ENCODE assay signal across 9 cellular contexts in the genomic region with DNA sequence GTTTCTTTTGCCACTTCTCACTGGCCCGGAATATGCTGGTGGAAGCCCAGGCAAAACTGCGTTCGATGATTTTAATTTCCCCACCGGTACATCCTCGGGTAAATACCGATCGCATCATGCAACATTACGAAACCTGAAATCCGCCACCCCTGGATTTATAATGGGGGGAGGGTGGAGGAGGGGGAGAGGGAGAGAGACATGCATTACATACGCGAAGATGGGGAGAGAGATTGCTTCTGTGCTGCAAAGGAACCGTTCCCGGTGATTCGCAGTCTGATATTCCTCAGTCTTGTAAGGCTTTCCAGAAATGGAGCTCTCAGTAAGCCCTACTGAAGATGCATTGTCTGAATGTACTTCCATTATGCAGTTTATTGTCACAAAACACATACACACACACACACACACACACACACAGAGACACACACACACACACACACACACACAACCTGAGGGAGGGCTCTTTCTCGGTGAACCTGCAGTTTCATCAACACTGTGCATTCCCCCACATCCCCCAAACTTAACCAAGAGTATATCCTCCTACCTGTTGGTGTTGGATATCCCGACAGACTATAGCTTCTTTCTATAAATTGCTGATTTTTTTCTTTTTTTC. TPM values are rescaled to one million over a fixed set of nuclear protein-coding genes. Genes with fewer than 3 reads are reported as not detected.
DNase-seq lines count a peak whose midpoint lies in the region; ATAC-seq and TF ChIP-seq lines count a peak whose summit lies in the region.
"Had no signal": no experiment of that assay in that cellular context is flagged by ENCODE, and none has a peak within 500 bp of the region (broad histone marks: within the 10 kb centered on the region; RNA-seq: fewer than 3 reads in every experiment).

No MANE protein-coding gene starts in this region.

- DNase-seq in stimulated activated naive CD8-positive, alpha-beta T cell treated with anti-CD3 and anti-CD28 coated beads, Interleukin-15, Interleukin-2, amounts not matched to agents 100 U/mL and 50 U/mL, for 24 hours, result no peak
- peak; percentile 27 for DNase-seq in NCI-H345 (lab: John Stamatoyannopoulos, UW)
- DNase-seq in coronary artery (ENCODE audit: low spot score), result no peak
- peak; percentile 5 for DNase-seq in neural crest cell (ENCODE audit: low read depth, low spot score)
- no peak for DNase-seq in NAMALWA (ENCODE audit: low spot score)

- TF ChIP-seq CTCF in coronary artery (IDR thresholded peaks at IDR 0.05) (no peak), neural crest cell (conservative IDR thresholded peaks at IDR 0.05) (no peak)

- no peak for ATAC-seq in stimulated activated naive CD8-positive, alpha-beta T cell treated with anti-CD3 and anti-CD28 coated beads, Interleukin-15, Interleukin-2, amounts not matched to agents 100 U/mL and 50 U/mL, for 24 hours
- ATAC-seq in HG03432 (IDR thresholded peaks at IDR 0.05; ENCODE audit: unreplicated experiment) (no peak), HG03442 (IDR thresholded peaks at IDR 0.05; ENCODE audit: unreplicated experiment) (no peak)

- H3K4me1 Mint-ChIP-seq in stimulated activated naive CD8-positive, alpha-beta T cell treated with anti-CD3 and anti-CD28 coated beads, Interleukin-15, Interleukin-2, amounts not matched to agents 100 ng/mL and 50 ng/mL, for 24 hours (ENCODE audit: low read depth), result peaks cover 9% of the 10 kb centered on the region
- peaks cover 29% of the 10 kb centered on the region for H3K4me1 Mint-ChIP-seq in neural crest cell

- H3K9me3 Mint-ChIP-seq in stimulated activated naive CD8-positive, alpha-beta T cell treated with anti-CD3 and anti-CD28 coated beads, Interleukin-15, Interleukin-2, amounts not matched to agents 100 ng/mL and 50 ng/mL, for 24 hours, result no peaks in the 10 kb centered on the region
- no peaks in the 10 kb centered on the region for H3K9me3 Mint-ChIP-seq in neural crest cell
- H3K9me3 Mint-ChIP-seq: activated naive CD4-positive, alpha-beta T cell treated with anti-CD3 and anti-CD28 coated beads, Interleukin-2, amount 50 U/mL, for 72 hours had no signal

- H3K4me3 ChIP-seq in coronary artery, result peak overlapping the region; percentile 58

- peaks cover 66% of the 10 kb centered on the region for H3K27me3 Mint-ChIP-seq in stimulated activated naive CD8-positive, alpha-beta T cell treated with anti-CD3 and anti-CD28 coated beads, Interleukin-15, Interleukin-2, amounts not matched to agents 100 ng/mL and 50 ng/mL, for 24 hours
- no peaks in the 10 kb centered on the region for H3K27me3 Mint-ChIP-seq in neural crest cell (ENCODE audit: low read depth)

- H3K36me3 Mint-ChIP-seq in stimulated activated naive CD8-positive, alpha-beta T cell treated with anti-CD3 and anti-CD28 coated beads, Interleukin-15, Interleukin-2, amounts not matched to agents 100 ng/mL and 50 ng/mL, for 24 hours (ENCODE audit: low read depth), result no peaks in the 10 kb centered on the region
- no peaks in the 10 kb centered on the region for H3K36me3 Mint-ChIP-seq in neural crest cell (ENCODE audit: low read depth)
- H3K36me3 Mint-ChIP-seq: activated naive CD4-positive, alpha-beta T cell treated with anti-CD3 and anti-CD28 coated beads, Interleukin-2, amount 50 U/mL, for 72 hours had no signal

- peak overlapping the region; percentile 54 for H3K4me3 Mint-ChIP-seq in stimulated activated naive CD8-positive, alpha-beta T cell treated with anti-CD3 and anti-CD28 coated beads, Interleukin-15, Interleukin-2, amounts not matched to agents 100 ng/mL and 50 ng/mL, for 24 hours
- H3K4me3 Mint-ChIP-seq in neural crest cell, result peak overlapping the region; percentile 42

- no peak overlapping the region for H3K27ac ChIP-seq in coronary artery

- no peak overlapping the region for H3K27ac Mint-ChIP-seq in stimulated activated naive CD8-positive, alpha-beta T cell treated with anti-CD3 and anti-CD28 coated beads, Interleukin-15, Interleukin-2, amounts not matched to agents 100 ng/mL and 50 ng/mL, for 24 hours
- no peak overlapping the region for H3K27ac Mint-ChIP-seq in neural crest cell (ENCODE audit: unreplicated experiment)
- H3K27ac Mint-ChIP-seq: activated naive CD4-positive, alpha-beta T cell treated with anti-CD3 and anti-CD28 coated beads, Interleukin-2, amount 50 U/mL, for 72 hours had no signal

RNA-seq across cellular contexts. Expression of gene GPR85, which starts 0.7 kb away (rescaled TPM):
- 1.6 and 2.5 TPM in 2 replicates for total RNA-seq in neural crest cell

RNA-seq across cellular contexts. Expression of gene SMIM30, which starts 32.5 kb away (rescaled TPM):
- 38.7 and 39.8 TPM in 2 replicates for total RNA-seq in neural crest cell

Comparison
In these comparisons a context has a peak if more than half of its experiments do, and no peak if none do; other contexts are left out.
1. DNase-seq: peak in NCI-H345 (single experiment) and neural crest cell (single experiment); none in stimulated activated naive CD8-positive, alpha-beta T cell treated with anti-CD3 and anti-CD28 coated beads, Interleukin-15, Interleukin-2, amounts not matched to agents 100 U/mL and 50 U/mL, for 24 hours (single experiment), coronary artery (single experiment) and NAMALWA (single experiment).